Comparison of ENCODE assay signal across 36 cellular contexts in the genomic region with DNA sequence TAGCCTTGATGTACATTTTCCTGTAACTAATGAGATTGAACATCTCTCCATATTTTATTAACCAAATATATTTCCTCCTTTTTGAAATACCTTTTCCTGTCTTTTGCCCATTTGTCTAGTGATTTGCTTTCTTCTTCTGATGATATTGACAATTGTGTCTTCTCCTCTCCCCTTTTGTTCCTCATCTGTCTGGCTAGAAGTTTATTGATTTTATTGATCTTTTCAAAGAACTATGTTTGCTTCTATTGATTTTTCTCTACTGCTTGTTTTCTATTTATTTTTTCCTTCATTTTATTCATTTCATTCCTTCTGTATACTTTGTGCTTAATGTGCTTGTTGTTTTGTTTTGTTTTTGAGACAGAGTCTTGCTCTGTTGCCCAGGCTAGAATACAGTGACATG.
"Had no signal": no experiment of that assay in that cellular context is flagged by ENCODE, and none has a peak within 500 bp of the region (broad histone marks: within the 10 kb centered on the region; RNA-seq: fewer than 3 reads in every experiment).

No MANE protein-coding gene starts in this region.

- H3K9me3 ChIP-seq: adrenal gland, body of pancreas had no signal

- H3K27me3 Mint-ChIP-seq: activated B cell treated with CpG ODN at 0.5 μM for 24 hours had no signal

- DNase-seq: activated B cell treated with CpG ODN at 0.5 μM for 24 hours; activated CD4-positive, alpha-beta memory T cell treated with anti-CD3 and anti-CD28 coated beads for 36 hours; activated CD4-positive, alpha-beta T cell treated with anti-CD3 and anti-CD28 coated beads for 4 hours; activated CD4-positive, alpha-beta T cell treated with anti-CD3 and anti-CD28 coated beads, Interleukin-2, amount 10 ng/mL, durations not matched to agents 24 days and 14 days; activated CD4-positive, alpha-beta T cell treated with anti-CD3 and anti-CD28 coated beads, Interleukin-2, amount 50 U/mL, for 1 hour; activated CD4-positive, alpha-beta T cell treated with anti-CD3 and anti-CD28 coated beads, Interleukin-2, amount 50 U/mL, for 4 hours; activated CD4-positive, CD25-positive, alpha-beta regulatory T cell treated with anti-CD3 and anti-CD28 coated beads, Interleukin-2, amount 50 U/mL, for 72 hours; activated CD8-positive, alpha-beta memory T cell treated with anti-CD3 and anti-CD28 coated beads, Interleukin-2, amount 50 U/mL, for 4 hours; activated CD8-positive, alpha-beta T cell treated with anti-CD3 and anti-CD28 coated beads for 36 hours; activated effector memory CD4-positive, alpha-beta T cell treated with anti-CD3 and anti-CD28 coated beads, Interleukin-2, amount 50 U/mL, for 16 hours; activated gamma-delta T cell treated with Interleukin-2 at 50 U/mL for 16 hours; activated naive CD4-positive, alpha-beta T cell; activated naive CD4-positive, alpha-beta T cell treated with anti-CD3 and anti-CD28 coated beads for 36 hours; activated naive CD4-positive, alpha-beta T cell treated with anti-CD3 and anti-CD28 coated beads, Interleukin-2, amount 50 U/mL, for 16 hours; activated naive CD8-positive, alpha-beta T cell treated with anti-CD3 and anti-CD28 coated beads for 36 hours; activated T-cell treated with anti-CD3 and anti-CD28 coated beads for 4 hours; activated T-cell treated with anti-CD3 and anti-CD28 coated beads, Interleukin-2, amount 50 U/mL, for 1 hour; activated T-cell treated with anti-CD3 and anti-CD28 coated beads, Interleukin-2, amount 50 U/mL, for 48 hours; adrenal gland; amniotic stem cell; aorta; body of pancreas; brain microvascular endothelial cell; central memory CD4-positive, alpha-beta T cell; T-helper 1 cell; T-helper 2 cell; T-helper 9 cell had no signal

- H3K4me3 Mint-ChIP-seq: activated B cell treated with CpG ODN at 0.5 μM for 24 hours; activated CD4-positive, alpha-beta memory T cell treated with anti-CD3 and anti-CD28 coated beads for 36 hours; activated CD4-positive, alpha-beta T cell treated with anti-CD3 and anti-CD28 coated beads, Interleukin-2, amount 10 ng/mL, durations not matched to agents 24 days and 14 days; activated CD8-positive, alpha-beta T cell treated with anti-CD3 and anti-CD28 coated beads for 36 hours; activated naive CD4-positive, alpha-beta T cell treated with anti-CD3 and anti-CD28 coated beads for 36 hours; activated naive CD8-positive, alpha-beta T cell treated with anti-CD3 and anti-CD28 coated beads for 36 hours; activated T-helper 1 cell treated with anti-CD3 and anti-CD28 coated beads, Interleukin-12 subunit alpha, Interleukin-12 subunit beta, Interleukin-2, Interleukin-4 antibody, amounts not matched to agents 30 ng/mL and 10 ng/mL and 1 ng/mL, durations not matched to agents 14 hours and 24 hours and 36 hours; activated T-helper 17 cell treated with anti-CD3 and anti-CD28 coated beads, Interleukin-2, amount 50 U/mL, for 72 hours; T-helper 1 cell treated with Interleukin-12 subunit alpha and Interleukin-12 subunit beta and Interleukin-4 antibody, amounts not matched to agents 30 μg/mL and 1 μg/mL, for 36 hours; T-helper 2 cell treated with Interferon-gamma antibody and Interleukin-4, amounts not matched to agents 5 μg/mL and 100 μg/mL, for 36 hours had no signal

- H3K4me3 ChIP-seq: adrenal gland, body of pancreas, breast epithelium had no signal

- H3K27ac Mint-ChIP-seq: activated B cell treated with CpG ODN at 0.5 μM for 24 hours; activated CD4-positive, alpha-beta memory T cell treated with anti-CD3 and anti-CD28 coated beads for 36 hours; activated CD4-positive, alpha-beta T cell treated with anti-CD3 and anti-CD28 coated beads, Interleukin-2, amount 10 ng/mL, durations not matched to agents 24 days and 14 days; activated CD8-positive, alpha-beta T cell treated with anti-CD3 and anti-CD28 coated beads for 36 hours; activated naive CD4-positive, alpha-beta T cell treated with anti-CD3 and anti-CD28 coated beads for 36 hours; activated naive CD4-positive, alpha-beta T cell treated with anti-CD3 and anti-CD28 coated beads, Interleukin-2, amount 50 U/mL, for 72 hours; activated naive CD8-positive, alpha-beta T cell treated with anti-CD3 and anti-CD28 coated beads for 36 hours; activated T-helper 1 cell treated with anti-CD3 and anti-CD28 coated beads, Interleukin-12 subunit alpha, Interleukin-12 subunit beta, Interleukin-2, Interleukin-4 antibody, amounts not matched to agents 30 ng/mL and 10 ng/mL and 1 ng/mL, durations not matched to agents 14 hours and 24 hours and 36 hours; activated T-helper 17 cell treated with anti-CD3 and anti-CD28 coated beads, Interleukin-2, amount 50 U/mL, for 72 hours; T-helper 1 cell treated with Interleukin-12 subunit alpha and Interleukin-12 subunit beta and Interleukin-4 antibody, amounts not matched to agents 30 μg/mL and 1 μg/mL, for 36 hours; T-helper 2 cell treated with Interferon-gamma antibody and Interleukin-4, amounts not matched to agents 5 μg/mL and 100 μg/mL, for 36 hours had no signal

- H3K27ac ChIP-seq: adrenal gland, body of pancreas, brain microvascular endothelial cell, breast epithelium, VCaP had no signal

- H3K36me3 Mint-ChIP-seq: activated CD4-positive, alpha-beta memory T cell treated with anti-CD3 and anti-CD28 coated beads for 36 hours had no signal

- H3K27me3 ChIP-seq: adrenal gland, body of pancreas had no signal

- H3K4me1 ChIP-seq: adrenal gland, breast epithelium had no signal

- FAIRE-seq: astrocyte, TTC549 had no signal

- ATAC-seq: activated CD8-positive, alpha-beta T cell treated with anti-CD3 and anti-CD28 coated beads for 36 hours; activated naive CD4-positive, alpha-beta T cell treated with anti-CD3 and anti-CD28 coated beads, Interleukin-2, amount 50 U/mL, for 72 hours; activated T-helper 17 cell treated with anti-CD3 and anti-CD28 coated beads, Interleukin-2, amount 50 U/mL, for 72 hours; body of pancreas had no signal

- H3K9me3 Mint-ChIP-seq: activated CD4-positive, alpha-beta T cell treated with anti-CD3 and anti-CD28 coated beads, Interleukin-2, amount 10 ng/mL, durations not matched to agents 24 days and 14 days; T-helper 1 cell treated with Interleukin-12 subunit alpha and Interleukin-12 subunit beta and Interleukin-4 antibody, amounts not matched to agents 30 μg/mL and 1 μg/mL, for 36 hours had no signal

- H3K36me3 ChIP-seq: adrenal gland, brain microvascular endothelial cell, breast epithelium had no signal
